Comparison of ENCODE assay signal across 9 cellular contexts in the genomic region with DNA sequence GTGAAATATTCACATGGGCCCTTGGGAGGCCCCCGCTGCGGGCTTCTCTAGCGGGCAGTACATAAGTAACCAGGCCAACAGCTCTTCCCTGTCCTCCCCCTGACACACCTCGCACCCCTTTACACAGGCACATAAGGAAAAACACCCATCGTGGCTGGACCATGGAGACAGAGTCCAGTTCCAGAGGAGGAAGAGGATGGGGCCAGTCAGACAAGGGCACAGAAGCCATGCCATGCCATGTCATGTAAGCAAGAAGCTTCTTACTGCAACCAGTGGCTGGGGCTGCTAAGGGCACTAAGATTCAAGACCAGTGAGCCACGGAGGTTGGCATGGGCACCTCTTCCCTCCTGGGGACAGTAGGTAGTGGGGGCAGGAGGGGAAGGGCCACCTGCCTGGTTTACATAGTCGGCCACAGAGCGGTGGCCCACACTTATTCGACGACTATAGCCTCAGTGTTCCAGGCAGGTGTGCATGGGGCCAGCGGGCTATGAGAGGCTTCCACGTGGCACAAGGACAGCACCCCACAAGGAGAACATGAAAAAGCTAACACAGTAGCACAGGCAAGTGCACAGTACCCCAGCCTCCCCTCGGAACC. TPM values are rescaled to one million over a fixed set of nuclear protein-coding genes. Genes with fewer than 3 reads are reported as not detected.
DNase-seq lines count a peak whose midpoint lies in the region; ATAC-seq and TF ChIP-seq lines count a peak whose summit lies in the region.
"Had no signal": no experiment of that assay in that cellular context is flagged by ENCODE, and none has a peak within 500 bp of the region (broad histone marks: within the 10 kb centered on the region; RNA-seq: fewer than 3 reads in every experiment).

No MANE protein-coding gene starts in this region.

- H3K4me1 ChIP-seq in fibroblast of lung (ENCODE audit: control insufficient read depth, extremely low read depth, insufficient read depth, low read length) (peaks cover 5% of the 10 kb centered on the region), suprapubic skin (peaks cover 19% of the 10 kb centered on the region), foreskin keratinocyte (peaks cover under 1% of the 10 kb centered on the region)

- TF ChIP-seq POLR2A in suprapubic skin (IDR thresholded peaks at IDR 0.05): no peak

- no peak overlapping the region for H3K9ac ChIP-seq in SK-N-MC (ENCODE audit: insufficient read length)
- H3K9ac ChIP-seq in fibroblast of lung (ENCODE audit: insufficient read depth, low read length): no peak overlapping the region

- H3K79me2 ChIP-seq in fibroblast of lung (ENCODE audit: control insufficient read depth, insufficient read depth, low read length): no peaks in the 10 kb centered on the region

- peak; percentile 59 for DNase-seq in activated effector memory CD4-positive, alpha-beta T cell treated with anti-CD3 and anti-CD28 coated beads, Interleukin-2, amount 50 U/mL, for 16 hours
- DNase-seq in activated effector memory CD4-positive, alpha-beta T cell treated with Interleukin-2 at 50 U/mL for 16 hours: no peak
- DNase-seq in SK-N-MC (ENCODE audit: low read depth, low spot score) (no peak), fibroblast of lung (ENCODE audit: low read depth in 2 of 2) (no peak), suprapubic skin (ENCODE audit: low spot score in 2 of 2) (peak in 1 of 2 donors; percentile 64), posterior vena cava (ENCODE audit: low spot score) (no peak), NCI-H2107 treated with DMSO at 0.1 percent for 48 hours (lab: John Stamatoyannopoulos, UW; ENCODE audit: unreplicated experiment) (no peak), foreskin keratinocyte (no peak)

- no peak for TF ChIP-seq EP300 in suprapubic skin (IDR thresholded peaks at IDR 0.05)

- no peaks in the 10 kb centered on the region for H4K20me1 ChIP-seq in fibroblast of lung (ENCODE audit: control insufficient read depth, extremely low read depth, insufficient read depth, low read length)

- TF ChIP-seq CTCF in fibroblast of lung (conservative IDR thresholded peaks at IDR 0.05 in 1 of 2, IDR thresholded peaks at IDR 0.05 in 1 of 2; ENCODE audit: low read depth in 1 of 2, low read length in 2 of 2) (no peak), suprapubic skin (IDR thresholded peaks at IDR 0.05) (no peak), foreskin keratinocyte (conservative IDR thresholded peaks at IDR 0.05) (no peak)

- no peaks in the 10 kb centered on the region for H3K36me3 ChIP-seq in SK-N-MC (ENCODE audit: insufficient read depth, low read length)
- no peaks in the 10 kb centered on the region for H3K36me3 ChIP-seq in fibroblast of lung (ENCODE audit: control insufficient read depth, insufficient read depth, low read length)
- no peaks in the 10 kb centered on the region for H3K36me3 ChIP-seq in suprapubic skin

- H3K27me3 ChIP-seq in fibroblast of lung (ENCODE audit: control insufficient read depth, insufficient read depth, low read length) (peaks cover 15% of the 10 kb centered on the region), suprapubic skin (peaks cover 1% of the 10 kb centered on the region), foreskin keratinocyte (peaks cover 30% of the 10 kb centered on the region)

- WGBS in suprapubic skin: 51% methylated on average over 12 of the region's 13 CpGs

- H2AFZ ChIP-seq in fibroblast of lung (ENCODE audit: low read length): no peak overlapping the region

- no peak for ATAC-seq in foreskin keratinocyte

- H3K4me3 ChIP-seq in SK-N-MC (peak overlapping the region; percentile 82; the same call in 1 of the 2 replicates), fibroblast of lung (replicated peaks in 1 of 4; ENCODE audit: control extremely low read depth in 1 of 4, insufficient read depth in 1 of 4, low read depth in 3 of 4, low read length in 4 of 4) (no peak overlapping the region), suprapubic skin (peak overlapping the region; percentile 72)

- H3K4me2 ChIP-seq in fibroblast of lung (ENCODE audit: extremely low read depth, insufficient read depth, low read length): peak overlapping the region; percentile 100

- H3K9me3 ChIP-seq in SK-N-MC (ENCODE audit: low read depth, low read length) (no peaks in the 10 kb centered on the region), fibroblast of lung (ENCODE audit: control insufficient read depth, insufficient read depth, low read depth, low read length) (no peaks in the 10 kb centered on the region), suprapubic skin (no peaks in the 10 kb centered on the region)

- intact Hi-C loops in posterior vena cava (cut with DNase I): loop anchor here (2.0 to 10.0 kb wide), 4 partner anchors 66 to 394 kb away; no protein-coding TSS in a partner anchor

- H3K27ac ChIP-seq in SK-N-MC (no peak overlapping the region), fibroblast of lung (ENCODE audit: insufficient read depth, low read length) (no peak overlapping the region), suprapubic skin (no peak overlapping the region), foreskin keratinocyte (no peak overlapping the region)

RNA-seq across cellular contexts. Expression of a gene that starts 5.7 kb away (rescaled TPM):
- 0.33 and 0.51 TPM in 2 replicates for total RNA-seq in fibroblast of lung
- polyA plus RNA-seq in fibroblast of lung: 0.05 and 0.07 TPM in 2 replicates
- polyA plus RNA-seq in fibroblast of lung (2012): 0.15 TPM in 1 of 2 replicates, not detected in the other
- polyA minus RNA-seq in fibroblast of lung (ENCODE audit: low replicate concordance): 3.1 TPM in 1 of 2 replicates, not detected in the other
- 1 to 10 TPM in 1 of 4 donors, under 1 TPM in 2, not detected in 1; 0.47 to 1.4 (median 0.53) TPM for total RNA-seq in suprapubic skin
- total RNA-seq in posterior vena cava: 1 to 10 TPM in 1 of 2 donors, under 1 TPM in 1; 0.71 to 1.2 TPM
- total RNA-seq in foreskin keratinocyte: not detected in 2 replicates
- 0.04 TPM in 1 of 2 replicates, not detected in the other for polyA plus RNA-seq in foreskin keratinocyte
- total RNA-seq: glomerular endothelial cell had no signal

Comparison
In these comparisons a context has a peak if more than half of its experiments do, and no peak if none do; other contexts are left out.
1. H3K4me3 ChIP-seq: peak in SK-N-MC (single experiment) and suprapubic skin (single experiment); none in fibroblast of lung (0 of 4).